In genomic region chr3:15097889-15098288, GRCh38 we compare ENCODE assay signal across 8 cellular contexts. TPM values are rescaled to one million over a fixed set of nuclear protein-coding genes. Genes with fewer than 3 reads are reported as not detected.
DNase-seq lines count a peak whose midpoint lies in the region; ATAC-seq and TF ChIP-seq lines count a peak whose summit lies in the region.

No MANE protein-coding gene starts in this region.

- H3K9ac ChIP-seq in NT2/D1 (ENCODE audit: insufficient read length, low read depth) (peak overlapping the region; percentile 54), mesendoderm (ENCODE audit: low read length) (peak overlapping the region; percentile 28)

- in situ Hi-C loops in astrocyte of the cerebellum (cut with HindIII; ENCODE audit: low sequenced_read_pairs) = no loop called here

- peaks cover 25% of the 10 kb centered on the region for H3K4me1 ChIP-seq in DOHH2 (ENCODE audit: control insufficient read depth, low read length)
- H3K4me1 ChIP-seq in NT2/D1 (ENCODE audit: insufficient read depth, insufficient read length) = peaks cover 3% of the 10 kb centered on the region
- peaks cover 5% of the 10 kb centered on the region for H3K4me1 ChIP-seq in mesendoderm (ENCODE audit: control insufficient read depth, low read depth, low read length)
- H3K4me1 ChIP-seq in vagina = peaks cover 31% of the 10 kb centered on the region

- no CpG with 5 or more reads among the region's 6 CpGs for WGBS in mesendoderm (ENCODE audit: extremely low coverage, insufficient coverage, low lambda C conversion rate)

- H3K4me3 ChIP-seq in DOHH2 (ENCODE audit: low read length) (peak overlapping the region; percentile 100), NT2/D1 (ENCODE audit: insufficient read length, low read depth) (peak overlapping the region; percentile 96), astrocyte of the cerebellum (ENCODE audit: low read depth, low read length) (peak overlapping the region; percentile 93), mesendoderm (ENCODE audit: low read length) (peak overlapping the region; percentile 18), vagina (peak overlapping the region; percentile 90 to 92)

- DNase-seq in NT2/D1 (ENCODE audit: low read depth, low spot score) (no peak), astrocyte of the cerebellum (ENCODE audit: low read depth) (peak; percentile 13), mesendoderm (no peak), vagina (ENCODE audit: extremely low spot score in 2 of 2) (no peak), NCI-H1105 treated with DMSO at 0.1 percent for 48 hours (lab: John Stamatoyannopoulos, UW) (no peak)

- no peak overlapping the region for H3K18ac ChIP-seq in mesendoderm (ENCODE audit: low read length)

- no peak overlapping the region for H3K4ac ChIP-seq in mesendoderm (ENCODE audit: low read depth, low read length)

- H3K27ac ChIP-seq in DOHH2 (ENCODE audit: low read depth, low read length) (peak overlapping the region; percentile 62; the same call in 1 of the 2 replicates), mesendoderm (ENCODE audit: low read depth, low read length) (no peak overlapping the region), vagina (no peak overlapping the region)

- intact Hi-C loops in vagina (cut with DNase I) = no loop called here

- no peak overlapping the region for H2AK5ac ChIP-seq in mesendoderm (ENCODE audit: low read length)

- H3K9me3 ChIP-seq in DOHH2 (ENCODE audit: control insufficient read depth, insufficient read depth, low read length) = no peaks in the 10 kb centered on the region
- no peaks in the 10 kb centered on the region for H3K9me3 ChIP-seq in NT2/D1 (ENCODE audit: insufficient read depth, low read length)
- H3K9me3 ChIP-seq in vagina = no peaks in the 10 kb centered on the region

- TF ChIP-seq CTCF in DOHH2 (IDR thresholded peaks at IDR 0.05; ENCODE audit: low read depth, low read length, poor library complexity, severe bottlenecking) (no peak), astrocyte of the cerebellum (IDR thresholded peaks at IDR 0.05; ENCODE audit: low read depth, low read length, missing control alignments) (no peak), vagina (IDR thresholded peaks at IDR 0.05) (no peak)

- no peak overlapping the region for H3K23ac ChIP-seq in mesendoderm (ENCODE audit: low read length)

- no peak overlapping the region for H2BK120ac ChIP-seq in mesendoderm (ENCODE audit: low read depth, low read length)

- no peaks in the 10 kb centered on the region for H3K9me2 ChIP-seq in DOHH2 (replicated peaks; ENCODE audit: control insufficient read depth, low read length)

- H3K36me3 ChIP-seq in DOHH2 (ENCODE audit: control insufficient read depth, low read length) = peaks cover 39% of the 10 kb centered on the region
- peaks cover 39% of the 10 kb centered on the region for H3K36me3 ChIP-seq in NT2/D1 (ENCODE audit: insufficient read depth, insufficient read length, low read length)
- peaks cover 3% of the 10 kb centered on the region for H3K36me3 ChIP-seq in mesendoderm (ENCODE audit: control insufficient read depth, insufficient read depth, low read length)
- peaks cover 0 to 33% of the 10 kb centered on the region in 2 donors for H3K36me3 ChIP-seq in vagina

- no peaks in the 10 kb centered on the region for H3F3A ChIP-seq in DOHH2 (ENCODE audit: control insufficient read depth, insufficient read depth)

- ATAC-seq in HG03521 (IDR thresholded peaks at IDR 0.05; ENCODE audit: unreplicated experiment) (no peak), GM18909 (IDR thresholded peaks at IDR 0.05; ENCODE audit: poor library complexity, unreplicated experiment) (no peak)

- no peaks in the 10 kb centered on the region for H4K20me1 ChIP-seq in DOHH2 (ENCODE audit: control insufficient read depth, insufficient read depth, low read depth, low read length)

- H3K79me1 ChIP-seq in mesendoderm (ENCODE audit: low read length) = peaks cover 10% of the 10 kb centered on the region

- H4K8ac ChIP-seq in mesendoderm (ENCODE audit: low read depth, low read length) = no peak overlapping the region

- H3K27me3 ChIP-seq in DOHH2 (ENCODE audit: control insufficient read depth, low read length) = no peaks in the 10 kb centered on the region
- no peaks in the 10 kb centered on the region for H3K27me3 ChIP-seq in NT2/D1 (ENCODE audit: insufficient read depth, insufficient read length)
- H3K27me3 ChIP-seq in mesendoderm (ENCODE audit: insufficient read depth, low read length, poor library complexity) = no peaks in the 10 kb centered on the region
- no peaks in the 10 kb centered on the region for H3K27me3 ChIP-seq in vagina

- H3K79me2 ChIP-seq in DOHH2 (ENCODE audit: control insufficient read depth, low read length) = peaks cover 30% of the 10 kb centered on the region
- peaks cover 9% of the 10 kb centered on the region for H3K79me2 ChIP-seq in mesendoderm (ENCODE audit: control insufficient read depth, insufficient read depth, low read length)

- TF ChIP-seq POLR2A in vagina (IDR thresholded peaks at IDR 0.05) = no peak

- H3K4me2 ChIP-seq in DOHH2 (ENCODE audit: low read length) = peak overlapping the region; percentile 85
- H3K4me2 ChIP-seq in mesendoderm (ENCODE audit: low read length) = peak overlapping the region; percentile 100

- H2BK5ac ChIP-seq in mesendoderm (ENCODE audit: low read length) = no peak overlapping the region

- no peak overlapping the region for H4K5ac ChIP-seq in mesendoderm (ENCODE audit: low read length)

- H2BK15ac ChIP-seq in mesendoderm (replicated peaks; ENCODE audit: low read depth) = no peak overlapping the region

- H3K56ac ChIP-seq in mesendoderm (ENCODE audit: low read length) = peak overlapping the region; percentile 8

RNA-seq across cellular contexts. Expression of gene RBSN, which starts 1.1 kb away (rescaled TPM):
- polyA plus RNA-seq in mesendoderm (2013, experiment 1 of 2) = 11.2 TPM
- 10.6 TPM for polyA plus RNA-seq in mesendoderm (2013, experiment 2 of 2)
- total RNA-seq in vagina = 19.2 TPM

RNA-seq across cellular contexts. Expression of gene MRPS25, which starts 32.8 kb away (rescaled TPM):
- 28.8 TPM for polyA plus RNA-seq in mesendoderm (2013, experiment 1 of 2)
- 27.1 TPM for polyA plus RNA-seq in mesendoderm (2013, experiment 2 of 2)
- 27.0 TPM for total RNA-seq in vagina

Comparison
In these comparisons a context has a peak if more than half of its experiments do, and no peak if none do; other contexts are left out.
1. H3K4me3 ChIP-seq: peak in every context shown above with its lines; median percentile 100 in DOHH2; 96 in NT2/D1; 93 in astrocyte of the cerebellum; 91 in vagina; 18 in mesendoderm.